Comparison of ENCODE assay signal across 8 cellular contexts in genomic region chr1:111030590-111030989, GRCh38.
DNase-seq lines count a peak whose midpoint lies in the region; ATAC-seq and TF ChIP-seq lines count a peak whose summit lies in the region.

No MANE protein-coding gene starts in this region.

- no peak overlapping the region for H3K9ac ChIP-seq in mesendoderm (ENCODE audit: low read length)

- peak; percentile 92 for TF ChIP-seq CTCF in AG04450 (IDR thresholded peaks at IDR 0.05; ENCODE audit: low read depth, low read length)
- TF ChIP-seq CTCF in GM12873 (IDR thresholded peaks at IDR 0.05; ENCODE audit: insufficient read depth, low read depth, low read length, missing control alignments), result peak; percentile 89
- TF ChIP-seq CTCF in stomach (IDR thresholded peaks at IDR 0.05), result peak in 5 of 7 experiments; percentile 47 to 68 (median 62)

- POLR2A ChIA-PET in AG04450 (lab: Yijun Ruan, JAX), result no interaction called here

- H3K4ac ChIP-seq in mesendoderm (ENCODE audit: low read depth, low read length), result no peak overlapping the region

- CTCF ChIA-PET in AG04450 (lab: Charles Lee), result interaction anchor here (0.6 to 2.8 kb wide), 46 partner anchors 9 to 962 kb away, joined by 3 to 30 read pairs (median 4); no protein-coding TSS in a partner anchor

- H3K4me3 ChIP-seq in AG04450 (ENCODE audit: low read depth, low read length) (no peak overlapping the region), mesendoderm (ENCODE audit: low read length) (no peak overlapping the region), stomach (no peak overlapping the region)

- TF ChIP-seq EP300 in stomach (IDR thresholded peaks at IDR 0.05), result no peak

- no peaks in the 10 kb centered on the region for H3K79me1 ChIP-seq in mesendoderm (ENCODE audit: low read length)

- H4K8ac ChIP-seq in mesendoderm (ENCODE audit: low read depth, low read length), result no peak overlapping the region

- peak; percentile 18 for DNase-seq in AG04450 (ENCODE audit: low read depth, low spot score)
- DNase-seq in NCI-H146 treated with DMSO at 0.1 percent for 48 hours (lab: John Stamatoyannopoulos, UW; ENCODE audit: unreplicated experiment), result peak; percentile 24
- peak; percentile 10 for DNase-seq in T1000 (lab: John Stamatoyannopoulos, UW)
- peak; percentile 61 for DNase-seq in cerebellar cortex (ENCODE audit: low spot score)
- peak; percentile 76 for DNase-seq in mesendoderm
- peak; percentile 58 for DNase-seq in stomach

- ATAC-seq in GM21526 (IDR thresholded peaks at IDR 0.05; ENCODE audit: low FRiP score, unreplicated experiment), result no peak

- no peak overlapping the region for H4K5ac ChIP-seq in mesendoderm (ENCODE audit: low read length)

- no peak overlapping the region for H2BK15ac ChIP-seq in mesendoderm (replicated peaks; ENCODE audit: low read depth)

- H2BK5ac ChIP-seq in mesendoderm (ENCODE audit: low read length), result no peak overlapping the region

- H3K36me3 ChIP-seq in mesendoderm (ENCODE audit: control insufficient read depth, insufficient read depth, low read length) (no peaks in the 10 kb centered on the region), stomach (no peaks in the 10 kb centered on the region)

- no peak overlapping the region for H3K4me2 ChIP-seq in mesendoderm (ENCODE audit: low read length)

- no peak overlapping the region for H3K23ac ChIP-seq in mesendoderm (ENCODE audit: low read length)

- H3K4me1 ChIP-seq in mesendoderm (ENCODE audit: control insufficient read depth, low read depth, low read length), result no peaks in the 10 kb centered on the region
- H3K4me1 ChIP-seq in stomach, result no peaks in the 10 kb centered on the region

- no peak overlapping the region for H3K18ac ChIP-seq in mesendoderm (ENCODE audit: low read length)

- no CpG with 5 or more reads among the region's 1 CpG for WGBS in mesendoderm (ENCODE audit: extremely low coverage, insufficient coverage, low lambda C conversion rate)
- 50 to 67% (median 57%) methylated on average over 1 of the region's 1 CpG for WGBS in stomach, 5 donors

- H3K27me3 ChIP-seq in AG04450 (ENCODE audit: control insufficient read depth, insufficient read depth, low read length), result no peaks in the 10 kb centered on the region
- no peaks in the 10 kb centered on the region for H3K27me3 ChIP-seq in mesendoderm (ENCODE audit: insufficient read depth, low read length, poor library complexity)
- no peaks in the 10 kb centered on the region for H3K27me3 ChIP-seq in stomach

- H3K79me2 ChIP-seq in mesendoderm (ENCODE audit: control insufficient read depth, insufficient read depth, low read length), result no peaks in the 10 kb centered on the region

- H2BK120ac ChIP-seq in mesendoderm (ENCODE audit: low read depth, low read length), result no peak overlapping the region

- intact Hi-C loops in stomach (cut with DNase I; ENCODE audit: low total_unique reads), result no loop called here

- H3K56ac ChIP-seq in mesendoderm (ENCODE audit: low read length), result no peak overlapping the region

- H3K27ac ChIP-seq in AG04450 (ENCODE audit: low read depth, low read length) (no peak overlapping the region), mesendoderm (ENCODE audit: low read depth, low read length) (no peak overlapping the region), stomach (no peak overlapping the region)

- no peaks in the 10 kb centered on the region for H3K9me3 ChIP-seq in AG04450 (ENCODE audit: control insufficient read depth, insufficient read depth, low read length)
- H3K9me3 ChIP-seq in stomach, result peaks cover 0 to 5% (median 0%) of the 10 kb centered on the region in 4 donors

- TF ChIP-seq POLR2A in stomach (IDR thresholded peaks at IDR 0.05), result no peak

- H2AK5ac ChIP-seq in mesendoderm (ENCODE audit: low read length), result no peak overlapping the region

Comparison
In these comparisons a context has a peak if more than half of its experiments do, and no peak if none do; other contexts are left out.
1. DNase-seq: peak in every context shown above with its lines; median percentile 76 in mesendoderm; 61 in cerebellar cortex; 58 in stomach; 24 in NCI-H146 treated with DMSO at 0.1 percent for 48 hours; 18 in AG04450; 10 in T1000.